10 cellular contexts compared by ENCODE assay signal in the genomic region with DNA sequence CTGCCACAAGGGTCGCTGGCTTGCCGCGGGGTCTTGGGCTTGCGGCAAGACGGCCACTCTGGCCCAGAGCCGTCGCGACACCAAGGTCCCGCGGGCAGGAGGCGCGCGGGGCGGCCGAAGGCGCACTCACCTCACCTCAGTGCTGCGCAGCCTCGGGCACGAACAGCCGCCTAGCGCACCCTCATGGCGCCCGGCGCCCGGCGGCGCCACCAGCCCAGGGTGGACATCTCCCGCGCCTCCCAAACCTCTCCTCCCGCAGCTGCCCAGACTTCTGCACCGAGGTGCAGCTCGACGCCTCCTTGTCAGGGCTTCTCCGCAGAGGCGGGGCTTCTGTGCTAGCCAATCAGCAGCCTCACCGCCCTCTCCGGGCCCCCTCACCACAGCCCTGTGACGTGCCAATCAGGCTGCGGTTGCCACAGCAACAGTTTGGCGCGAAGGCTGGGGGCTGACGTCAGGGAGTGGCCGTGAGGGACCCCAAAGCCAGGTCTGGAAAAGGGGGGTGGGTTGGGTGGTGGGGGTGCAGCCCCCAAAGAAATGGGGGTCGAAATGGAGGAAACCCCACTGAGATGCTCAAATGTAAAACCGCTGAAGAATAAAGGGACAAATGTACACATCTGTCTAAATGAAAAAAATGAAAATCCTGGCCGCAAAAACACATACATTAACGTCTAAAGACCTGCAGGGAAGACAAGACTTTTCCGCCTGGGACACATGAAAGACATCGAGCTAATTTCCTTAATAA. TPM values are rescaled to one million over a fixed set of nuclear protein-coding genes. Genes with fewer than 3 reads are reported as not detected.
DNase-seq lines count a peak whose midpoint lies in the region; ATAC-seq and TF ChIP-seq lines count a peak whose summit lies in the region.
"Had no signal": no experiment of that assay in that cellular context is flagged by ENCODE, and none has a peak within 500 bp of the region (broad histone marks: within the 10 kb centered on the region; RNA-seq: fewer than 3 reads in every experiment).

TSS of gene PEG3 (minus strand) at position 275 of the 742 bp plus-strand sequence. CDS start 16,071 bp downstream, outside the sequence.
TSS of gene ZIM2 (minus strand) at position 275 of the 742 bp plus-strand sequence. CDS start 16,449 bp downstream, outside the sequence.

- no peaks in the 10 kb centered on the region for H3K4me1 ChIP-seq in mucosa of descending colon (ENCODE audit: low read depth)
- H3K4me1 ChIP-seq in tibial artery: peaks cover 0 to 10% (median 0%) of the 10 kb centered on the region in 4 donors
- H3K4me1 ChIP-seq: A549 had no signal

- H3K4me3 ChIP-seq in epithelial cell of proximal tubule (ENCODE audit: low read depth, low read length) (peak within 1 kb of the TSS; percentile 44), mucosa of descending colon (no peak within 1 kb of the TSS), tibial artery (peak within 1 kb of the TSS; percentile 62 to 63)
- H3K4me3 ChIP-seq: A549 had no signal

- POLR2A ChIA-PET in GM10248 (lab: Yijun Ruan, JAX): no interaction called here

- peaks cover 2% of the 10 kb centered on the region for H3K27me3 Mint-ChIP-seq in T-helper 2 cell treated with Interferon-gamma antibody and Interleukin-4, amounts not matched to agents 5 μg/mL and 100 μg/mL, for 36 hours (ENCODE audit: low read depth)

- H3K36me3 ChIP-seq in mucosa of descending colon (ENCODE audit: low read depth): no peaks in the 10 kb centered on the region
- no peaks in the 10 kb centered on the region for H3K36me3 ChIP-seq in tibial artery

- H3K27ac ChIP-seq in tibial artery: peak within 1 kb of the TSS; percentile 85 to 88
- H3K27ac ChIP-seq: A549 had no signal

- peaks cover 42% of the 10 kb centered on the region for H3K9me3 Mint-ChIP-seq in T-helper 2 cell treated with Interferon-gamma antibody and Interleukin-4, amounts not matched to agents 5 μg/mL and 100 μg/mL, for 36 hours

- peaks cover 3% of the 10 kb centered on the region for H3K36me3 Mint-ChIP-seq in T-helper 2 cell treated with Interferon-gamma antibody and Interleukin-4, amounts not matched to agents 5 μg/mL and 100 μg/mL, for 36 hours (ENCODE audit: low read depth)

- ATAC-seq in mucosa of descending colon (peak; percentile 9), HG03457 (IDR thresholded peaks at IDR 0.05; ENCODE audit: unreplicated experiment) (no peak)
- ATAC-seq: A549 had no signal

- intact Hi-C loops in mucosa of descending colon (cut with DNase I, micrococcal nuclease): no loop called here
- intact Hi-C loops in tibial artery (cut with DNase I; ENCODE audit: low total_unique reads): no loop called here

- no peaks in the 10 kb centered on the region for H3K27me3 ChIP-seq in tibial artery

- H3K4me3 Mint-ChIP-seq in T-helper 2 cell treated with Interferon-gamma antibody and Interleukin-4, amounts not matched to agents 5 μg/mL and 100 μg/mL, for 36 hours: no peak within 1 kb of the TSS
- H3K4me3 Mint-ChIP-seq: activated naive CD8-positive, alpha-beta T cell treated with anti-CD3 and anti-CD28 coated beads for 36 hours had no signal

- H3K4me1 Mint-ChIP-seq in T-helper 2 cell treated with Interferon-gamma antibody and Interleukin-4, amounts not matched to agents 5 μg/mL and 100 μg/mL, for 36 hours (ENCODE audit: low read depth): no peaks in the 10 kb centered on the region
- H3K4me1 Mint-ChIP-seq: activated naive CD8-positive, alpha-beta T cell treated with anti-CD3 and anti-CD28 coated beads for 36 hours had no signal

- CTCF ChIA-PET in GM10248 (lab: Yijun Ruan, JAX): no interaction called here

- H3K9me3 ChIP-seq in mucosa of descending colon (peaks cover 73% of the 10 kb centered on the region), tibial artery (no peaks in the 10 kb centered on the region)

- DNase-seq in T-helper 2 cell treated with Interferon-gamma antibody and Interleukin-4, amounts not matched to agents 5 μg/mL and 100 μg/mL, for 36 hours (ENCODE audit: low spot score): no peak
- DNase-seq in T-helper 2 cell: no peak
- no peak for DNase-seq in epithelial cell of proximal tubule (ENCODE audit: low read depth)
- peak; percentile 14 to 52 (median 41) for DNase-seq in mucosa of descending colon
- peak; percentile 38 to 78 for DNase-seq in tibial artery
- no peak for DNase-seq in cortex of kidney (lab: John Stamatoyannopoulos, UW)
- no peak for DNase-seq in GM10248 (ENCODE audit: extremely low spot score)

- H3K27ac Mint-ChIP-seq in T-helper 2 cell treated with Interferon-gamma antibody and Interleukin-4, amounts not matched to agents 5 μg/mL and 100 μg/mL, for 36 hours: peak within 1 kb of the TSS; percentile 62
- H3K27ac Mint-ChIP-seq: activated naive CD8-positive, alpha-beta T cell treated with anti-CD3 and anti-CD28 coated beads for 36 hours had no signal

- no peak for TF ChIP-seq CTCF in epithelial cell of proximal tubule (conservative IDR thresholded peaks at IDR 0.05; ENCODE audit: low read depth, low read length)
- TF ChIP-seq CTCF in mucosa of descending colon (IDR thresholded peaks at IDR 0.05): no peak
- no peak for TF ChIP-seq CTCF in tibial artery (IDR thresholded peaks at IDR 0.05)
- no peak for TF ChIP-seq CTCF in GM10248 (IDR thresholded peaks at IDR 0.05; ENCODE audit: control extremely low read depth, extremely low read depth, low read depth, missing control alignments)

RNA-seq across cellular contexts. Expression of gene PEG3, which starts in this region (rescaled TPM):
- 2.8 and 9.5 TPM in 2 replicates for total RNA-seq in epithelial cell of proximal tubule
- total RNA-seq in mucosa of descending colon: 10 to 100 TPM in 1 of 3 donors, 1 to 10 TPM in 2; 2.3 to 27.2 (median 2.5) TPM

RNA-seq across cellular contexts. Expression of gene ZIM2, which starts in this region (rescaled TPM):
- total RNA-seq in epithelial cell of proximal tubule: not detected in 2 replicates
- under 1 TPM in 2 of 3 donors, not detected in 1; 0.29 to 0.66 TPM for total RNA-seq in mucosa of descending colon
- total RNA-seq: activated naive CD8-positive, alpha-beta T cell treated with anti-CD3 and anti-CD28 coated beads for 36 hours had no signal

Comparison
In these comparisons a context has a peak if more than half of its experiments do, and no peak if none do; other contexts are left out.
1. DNase-seq: peak in mucosa of descending colon (3 of 3) and tibial artery (2 of 2); none in T-helper 2 cell treated with Interferon-gamma antibody and Interleukin-4, amounts not matched to agents 5 μg/mL and 100 μg/mL, for 36 hours (single experiment), T-helper 2 cell (0 of 5), epithelial cell of proximal tubule (single experiment), cortex of kidney (single experiment) and GM10248 (single experiment).